ENCODE assay signal across 17 cellular contexts in genomic region chr1:17648457-17649145, GRCh38.
A peak's percentile ranks its signal among the peaks of the same experiment; 100 is the strongest.
DNase-seq lines count a peak whose midpoint lies in the region; ATAC-seq and TF ChIP-seq lines count a peak whose summit lies in the region.
"Had no signal": no experiment of that assay in that cellular context is flagged by ENCODE, and none has a peak within 500 bp of the region (broad histone marks: within the 10 kb centered on the region; RNA-seq: fewer than 3 reads in every experiment).

No MANE protein-coding gene starts in this region.

- no peak overlapping the region for H3K4me3 ChIP-seq in ascending aorta
- H3K4me3 ChIP-seq in sigmoid colon = no peak overlapping the region
- H3K4me3 ChIP-seq in spleen = no peak overlapping the region
- H3K4me3 ChIP-seq: heart left ventricle, neural progenitor cell had no signal

- TF ChIP-seq CTCF in ascending aorta (IDR thresholded peaks at IDR 0.05) = no peak
- no peak for TF ChIP-seq CTCF in sigmoid colon (IDR thresholded peaks at IDR 0.05)
- no peak for TF ChIP-seq CTCF in spleen (IDR thresholded peaks at IDR 0.05 in 8 of 11, conservative IDR thresholded peaks at IDR 0.05 in 3 of 11)

- no peak for ATAC-seq in HG03095 (IDR thresholded peaks at IDR 0.05; ENCODE audit: unreplicated experiment)
- ATAC-seq: heart left ventricle, PC-3 had no signal

- TF ChIP-seq POLR2A in sigmoid colon (IDR thresholded peaks at IDR 0.05) (no peak), spleen (IDR thresholded peaks at IDR 0.05) (no peak)

- H3K27me3 ChIP-seq in ascending aorta (no peaks in the 10 kb centered on the region), sigmoid colon (no peaks in the 10 kb centered on the region), spleen (replicated peaks in 1 of 7) (no peaks in the 10 kb centered on the region)
- H3K27me3 ChIP-seq: heart left ventricle, neural progenitor cell had no signal

- no peak for TF ChIP-seq EP300 in sigmoid colon (IDR thresholded peaks at IDR 0.05)

- H3K36me3 ChIP-seq in ascending aorta = peaks cover 58 to 74% of the 10 kb centered on the region in 2 donors
- peaks cover 7 to 75% (median 30%) of the 10 kb centered on the region in 4 donors for H3K36me3 ChIP-seq in sigmoid colon
- peaks cover 0 to 84% (median 0%) of the 10 kb centered on the region in 6 donors for H3K36me3 ChIP-seq in spleen
- H3K36me3 ChIP-seq: neural progenitor cell had no signal

- DNase-seq in DMS79 treated with DMSO at 0.1 percent for 48 hours (lab: John Stamatoyannopoulos, UW) (peak; percentile 29), ascending aorta (ENCODE audit: low spot score in 2 of 2) (peak; percentile 50 to 92), fibroblast of peridontal ligament (ENCODE audit: extremely low read depth) (peak; percentile 9), sigmoid colon (no peak), spleen (no peak), NCI-H1436 treated with DMSO at 0.1 percent for 48 hours (lab: John Stamatoyannopoulos, UW) (no peak), RKO (ENCODE audit: low spot score) (no peak)
- DNase-seq: activated CD4-positive, alpha-beta T cell treated with anti-CD3 and anti-CD28 coated beads, Interleukin-2, amount 50 U/mL, for 4 hours; activated naive CD8-positive, alpha-beta T cell treated with anti-CD3 and anti-CD28 coated beads for 36 hours; activated T-cell treated with anti-CD3 and anti-CD28 coated beads, Interleukin-2, amount 50 U/mL, for 24 hours; heart left ventricle; islet precursor cell; NCI-H187 treated with DMSO at 0.1 percent for 48 hours; NCI-H526; PC-3 had no signal

- intact Hi-C loops in ascending aorta (cut with DNase I) (no loop called here), sigmoid colon (cut with DNase I) (no loop called here), spleen (cut with DNase I; ENCODE audit: low total_unique reads) (no loop called here)

- H3K9me3 ChIP-seq in ascending aorta = no peaks in the 10 kb centered on the region
- H3K9me3 ChIP-seq in sigmoid colon = no peaks in the 10 kb centered on the region
- H3K9me3 ChIP-seq in spleen = no peaks in the 10 kb centered on the region
- H3K9me3 ChIP-seq: heart left ventricle had no signal

- peak overlapping the region; percentile 86 to 94 for H3K27ac ChIP-seq in ascending aorta
- peak overlapping the region in 3 of 4 donors; percentile 15 to 61 (median 58) for H3K27ac ChIP-seq in sigmoid colon
- H3K27ac ChIP-seq in spleen = no peak overlapping the region
- H3K27ac ChIP-seq: neural progenitor cell had no signal

- 86 to 90% methylated on average over 20 of the region's 20 CpGs for WGBS in sigmoid colon, 2 donors
- 86 to 92% (median 88%) methylated on average over 16 to 20 of the region's 20 CpGs for WGBS in spleen, 5 donors

- H3K4me1 ChIP-seq in ascending aorta = peaks cover 7 to 20% of the 10 kb centered on the region in 2 donors
- peaks cover 0 to 12% (median 6%) of the 10 kb centered on the region in 4 donors for H3K4me1 ChIP-seq in sigmoid colon
- no peaks in the 10 kb centered on the region for H3K4me1 ChIP-seq in spleen

Comparison
In these comparisons a context has a peak if more than half of its experiments do, and no peak if none do; other contexts are left out.
1. DNase-seq: peak in DMS79 treated with DMSO at 0.1 percent for 48 hours (single experiment), ascending aorta (2 of 2) and fibroblast of peridontal ligament (single experiment); none in sigmoid colon (single experiment), spleen (single experiment), NCI-H1436 treated with DMSO at 0.1 percent for 48 hours (single experiment) and RKO (single experiment).
2. H3K27ac ChIP-seq: peak in ascending aorta (2 of 2) and sigmoid colon (3 of 4); none in spleen (0 of 8).